24 cellular contexts compared by ENCODE assay signal in the genomic region with DNA sequence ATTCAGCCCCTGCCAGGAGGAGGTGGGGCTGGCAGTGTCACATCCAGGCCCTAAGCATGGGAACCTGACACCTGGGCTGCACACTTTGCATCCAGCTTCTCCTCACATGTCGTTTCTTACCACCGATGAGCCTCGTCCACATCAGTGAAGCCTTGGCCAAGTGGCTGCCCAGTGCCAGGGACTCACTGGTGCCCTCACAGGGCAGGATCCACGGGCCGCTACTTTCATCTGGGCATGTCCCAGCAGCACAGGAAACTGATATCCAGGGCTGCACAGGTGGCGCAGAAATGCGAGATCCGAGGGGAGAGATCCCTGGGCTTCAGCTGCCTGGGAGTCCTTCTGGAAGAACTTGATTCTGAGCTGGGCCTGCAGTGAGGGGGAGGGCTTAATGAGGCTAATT.
DNase-seq lines count a peak whose midpoint lies in the region; ATAC-seq lines count a peak whose summit lies in the region.
"Had no signal": no experiment of that assay in that cellular context is flagged by ENCODE, and none has a peak within 500 bp of the region (broad histone marks: within the 10 kb centered on the region; RNA-seq: fewer than 3 reads in every experiment).

No MANE protein-coding gene starts in this region.

- no peak for ATAC-seq in left colon
- ATAC-seq: gastroesophageal sphincter; HCT116; naive thymus-derived CD8-positive, alpha-beta T cell; stimulated activated naive CD8-positive, alpha-beta T cell treated with anti-CD3 and anti-CD28 coated beads, Interleukin-15, Interleukin-2, amounts not matched to agents 100 U/mL and 50 U/mL, for 24 hours; T-helper 17 cell had no signal

- DNase-seq in DMS53 (lab: John Stamatoyannopoulos, UW) (peak; percentile 23), DMS53 treated with DMSO at 0.1 percent for 48 hours (lab: John Stamatoyannopoulos, UW; ENCODE audit: unreplicated experiment) (no peak), NCI-H2196 (lab: John Stamatoyannopoulos, UW; ENCODE audit: unreplicated experiment) (peak; percentile 79), head of caudate nucleus (peak in 22 of 42 donors; percentile 9 to 61 (median 32)), GM03348 (ENCODE audit: low spot score) (no peak), left colon (no peak), NCI-H1092 treated with DMSO at 0.1 percent for 48 hours (lab: John Stamatoyannopoulos, UW) (no peak)
- DNase-seq: activated CD4-positive, alpha-beta T cell treated with anti-CD3 and anti-CD28 coated beads, Interleukin-2, amount 50 U/mL, for 48 hours; activated naive CD4-positive, alpha-beta T cell treated with anti-CD3 and anti-CD28 coated beads, Interleukin-2, amount 10 ng/mL, durations not matched to agents 7 days and 5 days; AML-193; Kasumi-1; kidney glomerular epithelial cell; mesendoderm; naive thymus-derived CD8-positive, alpha-beta T cell; NCI-H1048; NCI-H345; stimulated activated naive CD8-positive, alpha-beta T cell treated with anti-CD3 and anti-CD28 coated beads, Interleukin-15, Interleukin-2, amounts not matched to agents 100 U/mL and 50 U/mL, for 24 hours; T-helper 17 cell; transverse colon had no signal

- H3K4me3 ChIP-seq in skeletal muscle tissue (ENCODE audit: low read length in 3 of 3) = peak overlapping the region in 2 of 3 donors; percentile 13 to 30
- H3K4me3 ChIP-seq: gastroesophageal sphincter, transverse colon had no signal

- H3K36me3 ChIP-seq in skeletal muscle tissue (ENCODE audit: control insufficient read depth in 3 of 3, insufficient read depth in 3 of 3, low read length in 3 of 3) = no peaks in the 10 kb centered on the region
- H3K36me3 ChIP-seq: gastroesophageal sphincter, transverse colon had no signal

- peaks cover 37 to 46% (median 39%) of the 10 kb centered on the region in 3 donors for H3K4me1 ChIP-seq in skeletal muscle tissue (ENCODE audit: control insufficient read depth in 3 of 3, insufficient read depth in 3 of 3, low read length in 3 of 3)
- H3K4me1 ChIP-seq: transverse colon had no signal

- no peaks in the 10 kb centered on the region for H3K27me3 ChIP-seq in skeletal muscle tissue (ENCODE audit: control insufficient read depth in 3 of 3, insufficient read depth in 3 of 3, low read length in 3 of 3)
- H3K27me3 ChIP-seq: transverse colon had no signal

- intact Hi-C loops in head of caudate nucleus (cut with DNase I) = no loop called here
- intact Hi-C loops in left colon (cut with DNase I, micrococcal nuclease) = no loop called here

- peak overlapping the region; percentile 60 for H3K27ac ChIP-seq in skeletal muscle tissue (ENCODE audit: low read depth, low read length)
- H3K27ac ChIP-seq: 22Rv1, gastroesophageal sphincter, transverse colon, VCaP had no signal

- no peaks in the 10 kb centered on the region for H3K9me3 ChIP-seq in skeletal muscle tissue (ENCODE audit: control insufficient read depth in 3 of 3, low read length in 3 of 3)
- H3K9me3 ChIP-seq: gastroesophageal sphincter, transverse colon had no signal

- H3K9ac ChIP-seq in skeletal muscle tissue (ENCODE audit: low read depth in 1 of 3, low read length in 3 of 3) = peak overlapping the region in 2 of 3 donors; percentile 68 to 78

Comparison
In these comparisons a context has a peak if more than half of its experiments do, and no peak if none do; other contexts are left out.
1. DNase-seq: peak in DMS53 (single experiment), NCI-H2196 (single experiment) and head of caudate nucleus (22 of 42); none in DMS53 treated with DMSO at 0.1 percent for 48 hours (single experiment), GM03348 (single experiment), left colon (0 of 2) and NCI-H1092 treated with DMSO at 0.1 percent for 48 hours (single experiment).